6 cellular contexts compared by ENCODE assay signal in the genomic region with DNA sequence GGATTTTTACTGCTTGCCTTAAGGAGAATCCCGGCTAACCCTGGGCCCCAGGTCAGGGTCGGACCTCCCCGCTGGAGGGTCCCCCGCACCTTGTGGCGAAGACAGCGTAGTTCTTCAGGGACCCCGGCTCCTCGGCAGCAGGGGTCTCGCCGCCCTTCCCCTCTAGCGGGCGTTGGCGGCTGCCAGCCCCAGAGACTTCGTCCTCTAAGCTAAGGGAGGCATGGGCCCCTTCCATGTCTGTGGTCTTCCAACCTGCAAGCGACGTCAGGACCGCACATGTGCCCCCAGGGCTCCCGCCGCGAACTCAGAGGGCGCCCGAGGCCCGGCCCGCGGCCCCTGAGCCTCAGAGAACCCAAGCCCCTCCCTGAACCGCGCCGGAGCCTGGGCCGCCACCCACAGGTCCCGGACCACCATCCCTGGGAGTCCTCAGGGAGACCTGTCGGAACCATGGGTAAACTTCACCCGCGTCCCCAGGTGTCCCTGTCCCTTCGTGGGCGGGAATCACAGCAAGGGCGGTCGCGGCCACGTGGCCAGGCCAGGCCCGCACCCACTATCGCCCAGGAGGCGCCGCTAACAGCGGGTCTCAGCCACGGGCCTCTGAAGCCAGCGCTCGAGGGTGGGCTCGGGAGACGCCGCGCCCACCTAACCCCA. TPM values are rescaled to one million over a fixed set of nuclear protein-coding genes. Genes with fewer than 3 reads are reported as not detected.
A peak's percentile ranks its signal among the peaks of the same experiment; 100 is the strongest.
DNase-seq lines count a peak whose midpoint lies in the region; ATAC-seq, FAIRE-seq and TF ChIP-seq lines count a peak whose summit lies in the region.

No MANE protein-coding gene starts in this region.

- H3K36me3 ChIP-seq in K562 (ENCODE audit: control insufficient read depth, insufficient read depth, low read length) = peaks cover 41% of the 10 kb centered on the region

- no peak for FAIRE-seq in K562 (lab: Jason Lieb, UNC)

- POLR2A ChIA-PET in K562 (lab: Yijun Ruan, JAX) = interaction anchor here (0.6 kb wide), 2 partner anchors 38 to 49 kb away, joined by 3 read pairs; no protein-coding TSS in a partner anchor

- no peaks in the 10 kb centered on the region for H3K9me1 ChIP-seq in K562 (ENCODE audit: control insufficient read depth, insufficient read depth, low read length)

- H3K4me3 Mint-ChIP-seq in natural killer cell treated with Interleukin-12 subunit alpha and Interleukin-12 subunit beta and Interleukin-15 and Interleukin-18, amount 100 ng/mL, for 72 hours = no peak overlapping the region

- no peaks in the 10 kb centered on the region for H3K27me3 ChIP-seq in K562 (ENCODE audit: control insufficient read depth in 2 of 2, insufficient read depth in 2 of 2, low read length in 2 of 2)

- no peak overlapping the region for H3K27ac Mint-ChIP-seq in natural killer cell treated with Interleukin-12 subunit alpha and Interleukin-12 subunit beta and Interleukin-15 and Interleukin-18, amount 100 ng/mL, for 72 hours

- peaks cover 62% of the 10 kb centered on the region for H3K79me2 ChIP-seq in K562 (ENCODE audit: control insufficient read depth, insufficient read depth, low read length)

- no peak overlapping the region for H3K4me3 ChIP-seq in K562

- no peaks in the 10 kb centered on the region for H3K9me3 Mint-ChIP-seq in natural killer cell treated with Interleukin-12 subunit alpha and Interleukin-12 subunit beta and Interleukin-15 and Interleukin-18, amount 100 ng/mL, for 72 hours

- no peak overlapping the region for H3K4me2 ChIP-seq in K562 (ENCODE audit: insufficient read depth, low read length)

- in situ Hi-C loops in K562 (cut with MboI) = no loop called here

- H2AFZ ChIP-seq in K562 (ENCODE audit: low read depth, low read length) = no peak overlapping the region

- no peak for TF ChIP-seq POLR2A in K562 (conservative IDR thresholded peaks at IDR 0.05)

- peaks cover 1% of the 10 kb centered on the region; the same call in 1 of the 2 replicates for H3K9me3 ChIP-seq in K562 (replicated peaks; ENCODE audit: control insufficient read depth, insufficient read depth, low read depth, low read length)

- intact Hi-C loops in K562 (cut with micrococcal nuclease) = no loop called here

- peak; percentile 6 for DNase-seq in Daoy (ENCODE audit: low read depth)
- no peak for DNase-seq in K562 (ENCODE audit: extremely low read depth in 1 of 4, low spot score in 3 of 4)
- peak; percentile 61 for DNase-seq in natural killer cell treated with Interleukin-12 subunit alpha and Interleukin-12 subunit beta and Interleukin-15 and Interleukin-18, amount 100 ng/mL, for 72 hours (ENCODE audit: low spot score)
- no peak for DNase-seq in GM10266 (ENCODE audit: extremely low spot score)
- no peak for DNase-seq in MV-4-11 (lab: John Stamatoyannopoulos, UW)

- H3K27me3 Mint-ChIP-seq in natural killer cell treated with Interleukin-12 subunit alpha and Interleukin-12 subunit beta and Interleukin-15 and Interleukin-18, amount 100 ng/mL, for 72 hours = no peaks in the 10 kb centered on the region

- no peak overlapping the region for H3K27ac ChIP-seq in K562 (ENCODE audit: extremely low read depth, low read depth, low read length)

- no peak for TF ChIP-seq CTCF in K562 (IDR thresholded peaks at IDR 0.05 in 2 of 3, conservative IDR thresholded peaks at IDR 0.05 in 1 of 3; ENCODE audit: insufficient read depth in 2 of 3, low read depth in 1 of 3, low read length in 3 of 3)
- TF ChIP-seq CTCF in GM10266 (IDR thresholded peaks at IDR 0.05; ENCODE audit: control insufficient read depth, insufficient read depth, low read depth, missing control alignments) = no peak

- H3K4me1 ChIP-seq in K562 (replicated peaks in 1 of 2; ENCODE audit: control insufficient read depth in 2 of 2, insufficient read depth in 2 of 2, low read length in 2 of 2) = peaks cover 9 to 34% of the 10 kb centered on the region in 2 experiments; a peak in 4 of 5 replicates

- H3K4me1 Mint-ChIP-seq in natural killer cell treated with Interleukin-12 subunit alpha and Interleukin-12 subunit beta and Interleukin-15 and Interleukin-18, amount 100 ng/mL, for 72 hours (ENCODE audit: low read depth in 2 of 2) = peaks cover 29 to 45% of the 10 kb centered on the region in 2 donors

- WGBS in K562 (ENCODE audit: insufficient coverage, low coverage, missing lambda C conversion rate) = over 99% methylated on average over 12 of the region's 51 CpGs

- CTCF ChIA-PET in K562 (lab: Yijun Ruan, JAX; ENCODE audit: low intra/inter-chr PET ratio) = no interaction called here

- no peak for TF ChIP-seq RAD21 in K562 (CRISPR knock-in tag; conservative IDR thresholded peaks at IDR 0.05 in 1 of 2, IDR thresholded peaks at IDR 0.05 in 1 of 2)

- no TSS peak for BruUV-seq in K562 (replicated peaks; lab: Mats Ljungman, UMichigan)

- ATAC-seq in K562 = no peak
- ATAC-seq in natural killer cell treated with Interleukin-12 subunit alpha and Interleukin-12 subunit beta and Interleukin-15 and Interleukin-18, amount 100 ng/mL, for 72 hours = no peak
- ATAC-seq in GM18511 (IDR thresholded peaks at IDR 0.05; ENCODE audit: unreplicated experiment) = no peak

- no peak overlapping the region for H3K9ac ChIP-seq in K562 (ENCODE audit: insufficient read depth in 1 of 2, low read depth in 2 of 2, low read length in 2 of 2)

- peaks cover under 1% of the 10 kb centered on the region for H3K36me3 Mint-ChIP-seq in natural killer cell treated with Interleukin-12 subunit alpha and Interleukin-12 subunit beta and Interleukin-15 and Interleukin-18, amount 100 ng/mL, for 72 hours

- no peaks in the 10 kb centered on the region for H4K20me1 ChIP-seq in K562 (replicated peaks; ENCODE audit: control insufficient read depth, insufficient read depth, low read length)

- TF ChIP-seq EP300 in K562 (IDR thresholded peaks at IDR 0.05; ENCODE audit: low read length) = no peak

RNA-seq across cellular contexts. Expression of a gene that starts 0.6 kb away (rescaled TPM):
- 1.8 and 4.7 TPM in 2 replicates for total RNA-seq in Daoy (2014; rRNA removed; shearing (Covaris generic))
- total RNA-seq in K562 (2011; cell fraction: chromatin; rRNA removed; ENCODE audit: low replicate concordance) = 94.4 and 106 TPM in 2 replicates
- 48.0 and 49.5 TPM in 2 replicates for total RNA-seq in K562 (2011; cell fraction: nucleolus; rRNA removed)
- total RNA-seq in K562 (2011; cell fraction: nucleoplasm; rRNA removed) = 47.5 and 60.0 TPM in 2 replicates
- total RNA-seq in K562 (2014; rRNA removed) (7.7 and 8.2 TPM in 2 replicates), K562 (2014; rRNA removed; fragmentation: Illumina TruSeq; extraction: Trizol) (4.4 and 6.4 TPM in 2 replicates), K562 (2015; rRNA removed; fragmentation: Illumina TruSeq; extraction: Trizol) (10.7 and 12.3 TPM in 2 replicates), K562 (2021) (15.1 and 16.0 TPM in 2 replicates)
- polyA plus RNA-seq in K562 (2011; rRNA removed) (13.0 and 18.7 TPM in 2 replicates), K562 (2014; fragmentation: Illumina TruSeq; extraction: Trizol) (12.4 and 13.8 TPM in 2 replicates), K562 (2014; fragmentation: Nextera tagmentation; extraction: Ambion mirVana) (under 1 TPM; 0.75 to 0.87 TPM), K562 (2014; rRNA removed) (11.7 and 11.9 TPM in 2 replicates)
- polyA plus RNA-seq in K562 (2011; cell fraction: cytosol; rRNA removed) = 13.4 and 18.3 TPM in 2 replicates
- polyA plus RNA-seq in K562 (2011; cell fraction: nucleus; rRNA removed) = 66.3 and 91.6 TPM in 2 replicates
- 12.3 and 19.9 TPM in 2 replicates for polyA plus RNA-seq in K562 (2012)
- polyA minus RNA-seq in K562 (2011; rRNA and poly(A)+ RNA removed) = 22.6 and 23.1 TPM in 2 replicates
- 9.9 and 13.2 TPM in 2 replicates for polyA minus RNA-seq in K562 (2011; cell fraction: cytosol; rRNA and poly(A)+ RNA removed)
- polyA minus RNA-seq in K562 (2011; cell fraction: nucleus; rRNA and poly(A)+ RNA removed) = 34.6 and 45.8 TPM in 2 replicates
- 10 to 100 TPM; 13.0 to 40.9 TPM for total RNA-seq in natural killer cell treated with Interleukin-12 subunit alpha and Interleukin-12 subunit beta and Interleukin-15 and Interleukin-18, amount 100 ng/mL, for 72 hours

RNA-seq across cellular contexts. Expression of a gene that starts 2.9 kb away (rescaled TPM):
- total RNA-seq in Daoy (2014; rRNA removed; shearing (Covaris generic)) = 2.8 and 3.3 TPM in 2 replicates
- 9.2 and 12.9 TPM in 2 replicates for total RNA-seq in K562 (2011; cell fraction: chromatin; rRNA removed; ENCODE audit: low replicate concordance)
- total RNA-seq in K562 (2011; cell fraction: nucleolus; rRNA removed) = 7.8 and 10.5 TPM in 2 replicates
- 11.3 and 11.6 TPM in 2 replicates for total RNA-seq in K562 (2011; cell fraction: nucleoplasm; rRNA removed)
- total RNA-seq in K562 (2014; rRNA removed) (5.1 and 5.6 TPM in 2 replicates), K562 (2014; rRNA removed; fragmentation: Illumina TruSeq; extraction: Trizol) (4.2 and 5.8 TPM in 2 replicates), K562 (2015; rRNA removed; fragmentation: Illumina TruSeq; extraction: Trizol) (3.6 and 4.3 TPM in 2 replicates), K562 (2021) (3.3 and 6.3 TPM in 2 replicates)
- polyA plus RNA-seq in K562 (2011; rRNA removed) (7.5 and 8.1 TPM in 2 replicates), K562 (2014; fragmentation: Illumina TruSeq; extraction: Trizol) (4.1 and 4.7 TPM in 2 replicates), K562 (2014; fragmentation: Nextera tagmentation; extraction: Ambion mirVana) (1 to 10 TPM; 2.8 to 4.2 TPM), K562 (2014; rRNA removed) (4.7 and 5.4 TPM in 2 replicates)
- polyA plus RNA-seq in K562 (2011; cell fraction: cytosol; rRNA removed) = 6.5 and 7.1 TPM in 2 replicates
- polyA plus RNA-seq in K562 (2011; cell fraction: nucleus; rRNA removed) = 6.2 and 6.6 TPM in 2 replicates
- polyA plus RNA-seq in K562 (2012) = 5.6 and 7.6 TPM in 2 replicates
- polyA minus RNA-seq in K562 (2011; rRNA and poly(A)+ RNA removed) = 4.2 and 5.7 TPM in 2 replicates
- polyA minus RNA-seq in K562 (2011; cell fraction: cytosol; rRNA and poly(A)+ RNA removed) = 1.2 and 2.1 TPM in 2 replicates
- polyA minus RNA-seq in K562 (2011; cell fraction: nucleus; rRNA and poly(A)+ RNA removed) = 3.4 and 3.8 TPM in 2 replicates
- total RNA-seq in natural killer cell treated with Interleukin-12 subunit alpha and Interleukin-12 subunit beta and Interleukin-15 and Interleukin-18, amount 100 ng/mL, for 72 hours = 1 to 10 TPM; 6.1 to 6.3 TPM

RNA-seq across cellular contexts. Expression of a gene that starts 11.1 kb away (rescaled TPM):
- 1.8 and 2.3 TPM in 2 replicates for total RNA-seq in Daoy (2014; rRNA removed; shearing (Covaris generic))
- total RNA-seq in K562 (2011; cell fraction: chromatin; rRNA removed; ENCODE audit: low replicate concordance) = 13.5 and 56.3 TPM in 2 replicates
- total RNA-seq in K562 (2011; cell fraction: nucleolus; rRNA removed) = 37.2 and 53.2 TPM in 2 replicates
- 20.7 and 21.8 TPM in 2 replicates for total RNA-seq in K562 (2011; cell fraction: nucleoplasm; rRNA removed)
- 15.7 and 25.3 TPM in 2 replicates for total RNA-seq in K562 (2014; rRNA removed)
- total RNA-seq in K562 (2014; rRNA removed; fragmentation: Illumina TruSeq; extraction: Trizol) = 1.7 and 2.5 TPM in 2 replicates
- 7.0 and 7.1 TPM in 2 replicates for total RNA-seq in K562 (2015; rRNA removed; fragmentation: Illumina TruSeq; extraction: Trizol)
- total RNA-seq in K562 (2021) = 38.3 and 38.7 TPM in 2 replicates
- 5.5 and 10.0 TPM in 2 replicates for polyA plus RNA-seq in K562 (2011; rRNA removed)
- polyA plus RNA-seq in K562 (2011; cell fraction: cytosol; rRNA removed) = 12.6 and 28.4 TPM in 2 replicates
- polyA plus RNA-seq in K562 (2011; cell fraction: nucleus; rRNA removed) = 56.7 and 79.9 TPM in 2 replicates
- polyA plus RNA-seq in K562 (2012) = 21.9 and 55.2 TPM in 2 replicates
- polyA plus RNA-seq in K562 (2014; fragmentation: Illumina TruSeq; extraction: Trizol) = 5.6 and 21.3 TPM in 2 replicates
- polyA plus RNA-seq in K562 (2014; fragmentation: Nextera tagmentation; extraction: Ambion mirVana) = under 1 TPM; 0.07 to 0.45 TPM
- polyA plus RNA-seq in K562 (2014; rRNA removed) = 21.9 and 28.2 TPM in 2 replicates
- polyA minus RNA-seq in K562 (2011; rRNA and poly(A)+ RNA removed) = 1.9 and 3.7 TPM in 2 replicates
- polyA minus RNA-seq in K562 (2011; cell fraction: cytosol; rRNA and poly(A)+ RNA removed) = 29.7 and 42.0 TPM in 2 replicates
- polyA minus RNA-seq in K562 (2011; cell fraction: nucleus; rRNA and poly(A)+ RNA removed) = 17.6 and 18.4 TPM in 2 replicates
- total RNA-seq in natural killer cell treated with Interleukin-12 subunit alpha and Interleukin-12 subunit beta and Interleukin-15 and Interleukin-18, amount 100 ng/mL, for 72 hours = 10 to 100 TPM; 60.9 to 67.6 TPM

RNA-seq across cellular contexts. Expression of a gene that starts 29.3 kb away (rescaled TPM):
- 23.8 and 28.3 TPM in 2 replicates for total RNA-seq in Daoy (2014; rRNA removed; shearing (Covaris generic))
- total RNA-seq in K562 (2011; cell fraction: chromatin; rRNA removed; ENCODE audit: low replicate concordance) = 47.6 and 128 TPM in 2 replicates
- 79.5 and 81.2 TPM in 2 replicates for total RNA-seq in K562 (2011; cell fraction: nucleolus; rRNA removed)
- 52.6 and 61.5 TPM in 2 replicates for total RNA-seq in K562 (2011; cell fraction: nucleoplasm; rRNA removed)
- 18.6 and 24.3 TPM in 2 replicates for total RNA-seq in K562 (2014; rRNA removed)
- 3.7 and 4.1 TPM in 2 replicates for total RNA-seq in K562 (2014; rRNA removed; fragmentation: Illumina TruSeq; extraction: Trizol)
- total RNA-seq in K562 (2015; rRNA removed; fragmentation: Illumina TruSeq; extraction: Trizol) = 10.4 and 14.5 TPM in 2 replicates
- 19.3 and 25.3 TPM in 2 replicates for total RNA-seq in K562 (2021)
- polyA plus RNA-seq in K562 (2011; rRNA removed) = 8.4 and 14.0 TPM in 2 replicates
- 8.3 and 17.5 TPM in 2 replicates for polyA plus RNA-seq in K562 (2011; cell fraction: cytosol; rRNA removed)
- polyA plus RNA-seq in K562 (2011; cell fraction: nucleus; rRNA removed) = 81.9 and 107 TPM in 2 replicates
- polyA plus RNA-seq in K562 (2012) = 11.4 and 22.7 TPM in 2 replicates
- polyA plus RNA-seq in K562 (2014; fragmentation: Illumina TruSeq; extraction: Trizol) = 4.7 and 8.9 TPM in 2 replicates
- polyA plus RNA-seq in K562 (2014; fragmentation: Nextera tagmentation; extraction: Ambion mirVana) = under 1 TPM; 0.08 to 0.41 TPM
- polyA plus RNA-seq in K562 (2014; rRNA removed) = 26.1 and 26.8 TPM in 2 replicates
- polyA minus RNA-seq in K562 (2011; rRNA and poly(A)+ RNA removed) = 3.7 and 4.6 TPM in 2 replicates
- polyA minus RNA-seq in K562 (2011; cell fraction: cytosol; rRNA and poly(A)+ RNA removed) = 7.4 and 9.3 TPM in 2 replicates
- 26.9 and 33.0 TPM in 2 replicates for polyA minus RNA-seq in K562 (2011; cell fraction: nucleus; rRNA and poly(A)+ RNA removed)
- total RNA-seq in natural killer cell treated with Interleukin-12 subunit alpha and Interleukin-12 subunit beta and Interleukin-15 and Interleukin-18, amount 100 ng/mL, for 72 hours = 10 to 100 TPM; 50.4 to 73.9 TPM

Comparison
In these comparisons a context has a peak if more than half of its experiments do, and no peak if none do; other contexts are left out.
1. DNase-seq: peak in Daoy (single experiment) and natural killer cell treated with Interleukin-12 subunit alpha and Interleukin-12 subunit beta and Interleukin-15 and Interleukin-18, amount 100 ng/mL, for 72 hours (single experiment); none in K562 (0 of 4), GM10266 (single experiment) and MV-4-11 (single experiment).